1 cellular context compared by ENCODE assay signal in the genomic region with DNA sequence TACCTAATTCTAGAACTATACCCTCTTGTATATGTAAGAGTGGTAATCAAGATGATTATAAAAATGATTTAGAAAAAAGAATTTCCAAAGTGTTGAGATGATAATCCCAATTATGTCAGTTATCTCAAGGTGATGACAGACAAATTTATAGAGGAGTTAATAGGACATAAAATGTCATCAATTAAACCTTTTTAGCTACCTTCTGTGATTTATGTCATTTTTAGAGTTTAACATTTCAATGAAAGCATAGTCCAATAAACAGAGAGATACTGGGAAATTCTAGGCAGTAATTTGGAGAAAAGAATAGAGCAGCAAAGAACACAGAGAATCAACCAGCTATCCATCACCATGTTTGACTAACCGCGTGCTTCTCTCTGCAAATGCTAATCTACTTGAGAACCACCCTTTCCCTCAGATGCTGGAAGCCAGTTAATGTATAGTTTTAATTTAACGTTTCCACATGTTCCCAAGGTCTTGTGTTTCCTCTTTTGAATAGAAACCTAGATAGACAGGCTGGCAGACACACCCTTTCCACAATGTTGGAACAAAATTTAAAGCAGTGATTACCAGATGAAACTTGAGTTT.
TF ChIP-seq lines count a peak whose summit lies in the region.

No MANE protein-coding gene starts in this region.

TF ChIP-seq in HEK293, 187 proteins besides CTCF, POLR2A, EP300 and RAD21 (continued from another document):
- peak; percentile 70 for TF ChIP-seq PRDM6 (tag by site-specific recombination; IDR thresholded peaks at IDR 0.05)
